ENCODE assay signal across 10 cellular contexts in the genomic region with DNA sequence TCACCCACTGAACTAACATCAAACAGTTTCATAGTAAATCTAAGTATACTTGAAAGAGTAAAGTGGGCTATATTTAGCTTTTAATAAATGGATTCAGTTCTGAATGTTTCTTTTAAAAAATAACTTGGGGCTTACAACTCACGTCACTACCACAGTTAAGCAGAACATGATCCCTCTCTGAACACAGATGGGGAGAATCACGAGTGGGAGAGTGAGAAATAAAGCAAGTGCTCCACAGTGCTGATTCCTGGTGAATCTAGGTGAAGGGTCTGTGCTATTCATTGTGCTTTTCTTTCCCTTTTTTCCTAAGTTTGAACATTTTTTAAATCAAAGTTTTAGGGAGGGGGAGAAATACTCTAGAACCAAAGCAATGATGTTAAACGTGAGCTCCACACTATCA.
DNase-seq lines count a peak whose midpoint lies in the region; ATAC-seq, FAIRE-seq and TF ChIP-seq lines count a peak whose summit lies in the region.
"Had no signal": no experiment of that assay in that cellular context is flagged by ENCODE, and none has a peak within 500 bp of the region (broad histone marks: within the 10 kb centered on the region; RNA-seq: fewer than 3 reads in every experiment).

No MANE protein-coding gene starts in this region.

- POLR2A ChIA-PET in K562 (lab: Yijun Ruan, JAX) = interaction anchor here (0.8 kb wide), 1 partner anchor 270 kb away, joined by 4 read pairs; no protein-coding TSS in a partner anchor

- intact Hi-C loops in K562 (cut with micrococcal nuclease) = no loop called here

- H3K9ac ChIP-seq in K562 (ENCODE audit: insufficient read depth in 1 of 2, low read depth in 2 of 2, low read length in 2 of 2) (peak overlapping the region in 1 of 2 experiments; percentile 15; a peak in 1 of 4 replicates), skeletal muscle tissue (ENCODE audit: low read depth in 1 of 3, low read length in 3 of 3) (no peak overlapping the region)

- TF ChIP-seq CTCF in K562 (IDR thresholded peaks at IDR 0.05 in 2 of 3, conservative IDR thresholded peaks at IDR 0.05 in 1 of 3; ENCODE audit: insufficient read depth in 2 of 3, low read depth in 1 of 3, low read length in 3 of 3) = no peak

- H3K4me3 ChIP-seq in K562 = no peak overlapping the region
- peak overlapping the region in 1 of 3 donors; percentile 28 for H3K4me3 ChIP-seq in skeletal muscle tissue (ENCODE audit: low read length in 3 of 3)
- H3K4me3 ChIP-seq: mucosa of descending colon had no signal

- no peak for TF ChIP-seq POLR2A in K562 (conservative IDR thresholded peaks at IDR 0.05)

- in situ Hi-C loops in K562 (cut with MboI) = no loop called here

- CTCF ChIA-PET in K562 (lab: Yijun Ruan, JAX; ENCODE audit: low intra/inter-chr PET ratio) = no interaction called here

- WGBS in K562 (ENCODE audit: insufficient coverage, low coverage, missing lambda C conversion rate) = 34% methylated on average over 3 of the region's 3 CpGs

- no TSS peak for BruUV-seq in K562 (replicated peaks; lab: Mats Ljungman, UMichigan)

- no peaks in the 10 kb centered on the region for H3K79me2 ChIP-seq in K562 (ENCODE audit: control insufficient read depth, insufficient read depth, low read length)

- H3K9me1 ChIP-seq in K562 (ENCODE audit: control insufficient read depth, insufficient read depth, low read length) = no peaks in the 10 kb centered on the region

- H2AFZ ChIP-seq in K562 (ENCODE audit: low read depth, low read length) = peak overlapping the region; percentile 70

- no peak for DNase-seq in K562 (ENCODE audit: extremely low read depth in 1 of 4, low spot score in 3 of 4)
- DNase-seq in stimulated activated CD4-positive, alpha-beta T cell treated with anti-CD3 and anti-CD28 coated beads, Interleukin-2, amount 100 ng/mL, for 48 hours = no peak
- DNase-seq in COLO668 (lab: John Stamatoyannopoulos, UW; ENCODE audit: unreplicated experiment) = no peak
- no peak for DNase-seq in NOMO-1 treated with dmso at 0.1 percent for 144 hours (lab: John Stamatoyannopoulos, UW; ENCODE audit: unreplicated experiment)
- DNase-seq in HK-2 (ENCODE audit: unreplicated experiment) = no peak
- DNase-seq: NCI-H2081 had no signal

- H4K20me1 ChIP-seq in K562 (replicated peaks; ENCODE audit: control insufficient read depth, insufficient read depth, low read length) = no peaks in the 10 kb centered on the region

- H3K9me3 ChIP-seq in K562 (replicated peaks; ENCODE audit: control insufficient read depth, insufficient read depth, low read depth, low read length) (no peaks in the 10 kb centered on the region; the same call in 1 of the 2 replicates), skeletal muscle tissue (ENCODE audit: control insufficient read depth in 3 of 3, low read length in 3 of 3) (no peaks in the 10 kb centered on the region)
- H3K9me3 ChIP-seq: mucosa of descending colon had no signal

- H3K4me1 ChIP-seq in K562 (replicated peaks in 1 of 2; ENCODE audit: control insufficient read depth in 2 of 2, insufficient read depth in 2 of 2, low read length in 2 of 2) (peaks cover 28 to 33% of the 10 kb centered on the region in 2 experiments), skeletal muscle tissue (ENCODE audit: control insufficient read depth in 3 of 3, insufficient read depth in 3 of 3, low read length in 3 of 3) (peaks cover 26 to 33% (median 30%) of the 10 kb centered on the region in 3 donors)

- no peak for TF ChIP-seq EP300 in K562 (IDR thresholded peaks at IDR 0.05; ENCODE audit: low read length)

- H3K27ac ChIP-seq in K562 (ENCODE audit: extremely low read depth, low read depth, low read length) (peak overlapping the region; percentile 26; the same call in 2 of the 3 replicates), skeletal muscle tissue (ENCODE audit: low read depth, low read length) (peak overlapping the region; percentile 51)

- ATAC-seq in GM19025 (IDR thresholded peaks at IDR 0.05; ENCODE audit: low read depth, unreplicated experiment) (peak; percentile 7), HG02763 (IDR thresholded peaks at IDR 0.05; ENCODE audit: unreplicated experiment) (peak; percentile 10), K562 (no peak)

- TF ChIP-seq RAD21 in K562 (CRISPR knock-in tag; conservative IDR thresholded peaks at IDR 0.05 in 1 of 2, IDR thresholded peaks at IDR 0.05 in 1 of 2) = no peak

- H3K27me3 ChIP-seq in K562 (ENCODE audit: control insufficient read depth in 2 of 2, insufficient read depth in 2 of 2, low read length in 2 of 2) (no peaks in the 10 kb centered on the region), skeletal muscle tissue (ENCODE audit: control insufficient read depth in 3 of 3, insufficient read depth in 3 of 3, low read length in 3 of 3) (no peaks in the 10 kb centered on the region)

- no peak overlapping the region; the same call in 1 of the 2 replicates for H3K4me2 ChIP-seq in K562 (ENCODE audit: insufficient read depth, low read length)

- H3K36me3 ChIP-seq in K562 (ENCODE audit: control insufficient read depth, insufficient read depth, low read length) (no peaks in the 10 kb centered on the region), skeletal muscle tissue (ENCODE audit: control insufficient read depth in 3 of 3, insufficient read depth in 3 of 3, low read length in 3 of 3) (peaks cover 14 to 18% (median 15%) of the 10 kb centered on the region in 3 donors)

- FAIRE-seq in K562 (lab: Jason Lieb, UNC) = no peak

TF ChIP-seq in K562, 482 proteins besides CTCF, POLR2A, EP300 and RAD21 (continues in another document):
- no peak for TF ChIP-seq HDAC2 (IDR thresholded peaks at IDR 0.05)
- 0 out of 2 replicates have a peak, but pooled peaks have one; percentile 14 for TF ChIP-seq GABPA (tag; conservative IDR thresholded peaks at IDR 0.05; ENCODE audit: low read depth)
- TF ChIP-seq, protein P1, sequence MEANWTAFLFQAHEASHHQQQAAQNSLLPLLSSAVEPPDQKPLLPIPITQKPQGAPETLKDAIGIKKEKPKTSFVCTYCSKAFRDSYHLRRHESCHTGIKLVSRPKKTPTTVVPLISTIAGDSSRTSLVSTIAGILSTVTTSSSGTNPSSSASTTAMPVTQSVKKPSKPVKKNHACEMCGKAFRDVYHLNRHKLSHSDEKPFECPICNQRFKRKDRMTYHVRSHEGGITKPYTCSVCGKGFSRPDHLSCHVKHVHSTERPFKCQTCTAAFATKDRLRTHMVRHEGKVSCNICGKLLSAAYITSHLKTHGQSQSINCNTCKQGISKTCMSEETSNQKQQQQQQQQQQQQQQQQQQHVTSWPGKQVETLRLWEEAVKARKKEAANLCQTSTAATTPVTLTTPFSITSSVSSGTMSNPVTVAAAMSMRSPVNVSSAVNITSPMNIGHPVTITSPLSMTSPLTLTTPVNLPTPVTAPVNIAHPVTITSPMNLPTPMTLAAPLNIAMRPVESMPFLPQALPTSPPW (CRISPR knock-in tag; IDR thresholded peaks at IDR 0.05) = no peak
- no peak for TF ChIP-seq CREBBP (IDR thresholded peaks at IDR 0.05; ENCODE audit: low read depth, low read length)
- no peak for TF ChIP-seq HDAC8 (tag; IDR thresholded peaks at IDR 0.05)
- no peak for TF ChIP-seq HMGN3 (IDR thresholded peaks at IDR 0.05; ENCODE audit: borderline replicate concordance, extremely low read depth, insufficient read length, low read depth, low read length)
- TF ChIP-seq, protein P2, sequence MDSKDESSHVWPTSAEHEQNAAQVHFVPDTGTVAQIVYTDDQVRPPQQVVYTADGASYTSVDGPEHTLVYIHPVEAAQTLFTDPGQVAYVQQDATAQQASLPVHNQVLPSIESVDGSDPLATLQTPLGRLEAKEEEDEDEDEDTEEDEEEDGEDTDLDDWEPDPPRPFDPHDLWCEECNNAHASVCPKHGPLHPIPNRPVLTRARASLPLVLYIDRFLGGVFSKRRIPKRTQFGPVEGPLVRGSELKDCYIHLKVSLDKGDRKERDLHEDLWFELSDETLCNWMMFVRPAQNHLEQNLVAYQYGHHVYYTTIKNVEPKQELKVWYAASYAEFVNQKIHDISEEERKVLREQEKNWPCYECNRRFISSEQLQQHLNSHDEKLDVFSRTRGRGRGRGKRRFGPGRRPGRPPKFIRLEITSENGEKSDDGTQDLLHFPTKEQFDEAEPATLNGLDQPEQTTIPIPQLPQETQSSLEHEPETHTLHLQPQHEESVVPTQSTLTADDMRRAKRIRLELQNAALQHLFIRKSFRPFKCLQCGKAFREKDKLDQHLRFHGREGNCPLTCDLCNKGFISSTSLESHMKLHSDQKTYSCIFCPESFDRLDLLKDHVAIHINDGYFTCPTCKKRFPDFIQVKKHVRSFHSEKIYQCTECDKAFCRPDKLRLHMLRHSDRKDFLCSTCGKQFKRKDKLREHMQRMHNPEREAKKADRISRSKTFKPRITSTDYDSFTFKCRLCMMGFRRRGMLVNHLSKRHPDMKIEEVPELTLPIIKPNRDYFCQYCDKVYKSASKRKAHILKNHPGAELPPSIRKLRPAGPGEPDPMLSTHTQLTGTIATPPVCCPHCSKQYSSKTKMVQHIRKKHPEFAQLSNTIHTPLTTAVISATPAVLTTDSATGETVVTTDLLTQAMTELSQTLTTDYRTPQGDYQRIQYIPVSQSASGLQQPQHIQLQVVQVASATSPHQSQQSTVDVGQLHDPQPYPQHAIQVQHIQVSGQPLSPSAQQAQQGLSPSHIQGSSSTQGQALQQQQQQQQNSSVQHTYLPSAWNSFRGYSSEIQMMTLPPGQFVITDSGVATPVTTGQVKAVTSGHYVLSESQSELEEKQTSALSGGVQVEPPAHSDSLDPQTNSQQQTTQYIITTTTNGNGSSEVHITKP (IDR thresholded peaks at IDR 0.05; ENCODE audit: partially characterized antibody) = no peak
- TF ChIP-seq EHMT2 (IDR thresholded peaks at IDR 0.05) = no peak
- TF ChIP-seq HNRNPH1 (optimal IDR thresholded peaks at IDR 0.05; ENCODE audit: low read depth, low read length) = no peak
- TF ChIP-seq KAT2B (IDR thresholded peaks at IDR 0.05; ENCODE audit: low read depth, low read length) = no peak
- TF ChIP-seq ZBTB17 (CRISPR knock-in tag; IDR thresholded peaks at IDR 0.05) = no peak
- TF ChIP-seq GATAD2B (IDR thresholded peaks at IDR 0.05; ENCODE audit: borderline replicate concordance) = peak; percentile 9; the same call in 1 of the 2 replicates
- TF ChIP-seq SIRT6 (IDR thresholded peaks at IDR 0.05; ENCODE audit: low read depth, low read length) = no peak
- TF ChIP-seq, protein P3, sequence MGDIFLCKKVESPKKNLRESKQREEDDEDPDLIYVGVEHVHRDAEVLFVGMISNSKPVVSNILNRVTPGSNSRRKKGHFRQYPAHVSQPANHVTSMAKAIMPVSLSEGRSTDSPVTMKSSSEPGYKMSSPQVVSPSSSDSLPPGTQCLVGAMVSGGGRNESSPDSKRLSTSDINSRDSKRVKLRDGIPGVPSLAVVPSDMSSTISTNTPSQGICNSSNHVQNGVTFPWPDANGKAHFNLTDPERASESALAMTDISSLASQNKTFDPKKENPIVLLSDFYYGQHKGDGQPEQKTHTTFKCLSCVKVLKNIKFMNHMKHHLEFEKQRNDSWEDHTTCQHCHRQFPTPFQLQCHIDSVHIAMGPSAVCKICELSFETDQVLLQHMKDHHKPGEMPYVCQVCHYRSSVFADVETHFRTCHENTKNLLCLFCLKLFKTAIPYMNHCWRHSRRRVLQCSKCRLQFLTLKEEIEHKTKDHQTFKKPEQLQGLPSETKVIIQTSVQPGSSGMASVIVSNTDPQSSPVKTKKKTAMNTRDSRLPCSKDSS (IDR thresholded peaks at IDR 0.05; ENCODE audit: low read depth, partially characterized antibody) = no peak
